ENCODE assay signal across 20 cellular contexts in the genomic region with DNA sequence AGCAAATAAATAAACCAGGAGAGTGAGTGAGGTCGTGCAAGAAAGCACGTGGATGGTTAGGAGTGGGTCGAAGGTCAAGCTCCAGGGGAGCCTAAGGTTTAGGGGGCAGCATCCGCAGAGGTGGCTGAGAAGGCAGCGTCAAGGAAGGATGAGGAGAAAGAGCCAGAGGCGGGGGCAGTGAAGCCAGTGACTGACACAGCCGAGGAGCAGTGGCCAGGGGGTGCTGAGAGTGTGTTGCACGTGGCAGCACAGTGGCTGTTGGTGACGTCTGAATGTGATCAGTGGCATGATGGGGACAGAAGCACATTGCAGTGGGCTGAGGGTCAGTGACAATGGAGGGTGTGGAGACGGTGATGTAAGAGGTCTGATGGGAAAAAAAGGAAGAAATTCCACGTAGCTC. TPM values are rescaled to one million over a fixed set of nuclear protein-coding genes. Genes with fewer than 3 reads are reported as not detected.
DNase-seq lines count a peak whose midpoint lies in the region; ATAC-seq and TF ChIP-seq lines count a peak whose summit lies in the region.
"Had no signal": no experiment of that assay in that cellular context is flagged by ENCODE, and none has a peak within 500 bp of the region (broad histone marks: within the 10 kb centered on the region; RNA-seq: fewer than 3 reads in every experiment).

No MANE protein-coding gene starts in this region.

- H3K27me3 ChIP-seq in colonic mucosa, result no peaks in the 10 kb centered on the region
- H3K27me3 ChIP-seq in right cardiac atrium (ENCODE audit: control insufficient read depth, insufficient read depth), result no peaks in the 10 kb centered on the region
- no peaks in the 10 kb centered on the region for H3K27me3 ChIP-seq in body of pancreas

- no peak for TF ChIP-seq CTCF in colonic mucosa (IDR thresholded peaks at IDR 0.05)
- TF ChIP-seq CTCF in endothelial cell (IDR thresholded peaks at IDR 0.05; ENCODE audit: unreplicated experiment), result no peak
- TF ChIP-seq CTCF in body of pancreas (IDR thresholded peaks at IDR 0.05), result no peak
- TF ChIP-seq CTCF in foreskin fibroblast (IDR thresholded peaks at IDR 0.05; ENCODE audit: low read depth, low read length), result no peak

- no peak overlapping the region for H3K27ac Mint-ChIP-seq in endothelial cell (ENCODE audit: unreplicated experiment)
- H3K27ac Mint-ChIP-seq: CD14-positive monocyte had no signal

- H3K9me3 ChIP-seq in colonic mucosa (no peaks in the 10 kb centered on the region), right cardiac atrium (ENCODE audit: control insufficient read depth, low read length) (no peaks in the 10 kb centered on the region), body of pancreas (no peaks in the 10 kb centered on the region)
- H3K9me3 ChIP-seq: SK-N-SH had no signal

- H3K4me1 ChIP-seq in colonic mucosa (no peaks in the 10 kb centered on the region), right cardiac atrium (ENCODE audit: control insufficient read depth, insufficient read depth, low read length) (peaks cover 4% of the 10 kb centered on the region), body of pancreas (no peaks in the 10 kb centered on the region)

- H3K36me3 Mint-ChIP-seq in endothelial cell (ENCODE audit: low read depth, unreplicated experiment), result no peaks in the 10 kb centered on the region
- H3K36me3 Mint-ChIP-seq: CD14-positive monocyte had no signal

- no peak overlapping the region for H3K9ac ChIP-seq in colonic mucosa (ENCODE audit: low read depth in 2 of 2, low read length in 2 of 2)
- H3K9ac ChIP-seq: SK-N-SH had no signal

- no peaks in the 10 kb centered on the region for H3K27me3 Mint-ChIP-seq in endothelial cell (ENCODE audit: unreplicated experiment)

- no peak overlapping the region for H3K4me3 ChIP-seq in colonic mucosa
- H3K4me3 ChIP-seq in right cardiac atrium (ENCODE audit: low read length), result no peak overlapping the region
- no peak overlapping the region for H3K4me3 ChIP-seq in body of pancreas
- H3K4me3 ChIP-seq in foreskin fibroblast (ENCODE audit: low read depth in 1 of 2, low read length in 2 of 2), result no peak overlapping the region

- WGBS in right cardiac atrium, result 73% methylated on average over 11 of the region's 11 CpGs
- WGBS in body of pancreas, 2 donors, result 56 to 61% methylated on average over 11 of the region's 11 CpGs

- DNase-seq in Right ventricle myocardium inferior (ENCODE audit: missing footprints) (no peak), left cardiac atrium (no peak), colonic mucosa (no peak), right cardiac atrium (no peak), SKM-1 treated with dmso at 0.1 percent for 144 hours (lab: John Stamatoyannopoulos, UW; ENCODE audit: unreplicated experiment) (no peak), endothelial cell (ENCODE audit: low spot score) (no peak), body of pancreas (no peak), foreskin fibroblast (no peak)
- DNase-seq: DMS153; EL; GOT3; NCI-H1694 treated with DMSO at 0.1 percent for 48 hours; NCI-H510A; NCI-H748 treated with DMSO at 0.1 percent for 48 hours; NK-92 treated with Interleukin-12 subunit alpha and Interleukin-12 subunit beta, amount 100 ng/mL, for 24 hours; SHP77 treated with DMSO at 0.1 percent for 48 hours; SK-N-SH had no signal

- intact Hi-C loops in Right ventricle myocardium inferior (cut with DNase I) (no loop called here), left cardiac atrium (cut with DNase I) (no loop called here), colonic mucosa (cut with DNase I) (no loop called here), right cardiac atrium (cut with DNase I) (no loop called here), body of pancreas (cut with DNase I) (no loop called here)

- no peaks in the 10 kb centered on the region for H3K9me3 Mint-ChIP-seq in endothelial cell (ENCODE audit: unreplicated experiment)
- H3K9me3 Mint-ChIP-seq: CD14-positive monocyte had no signal

- peaks cover 6% of the 10 kb centered on the region for H3K4me1 Mint-ChIP-seq in endothelial cell (ENCODE audit: unreplicated experiment)

- H3K4me3 Mint-ChIP-seq in endothelial cell (ENCODE audit: unreplicated experiment), result no peak overlapping the region

- H3K36me3 ChIP-seq in colonic mucosa (no peaks in the 10 kb centered on the region), body of pancreas (replicated peaks in 1 of 2; ENCODE audit: insufficient read depth in 1 of 2, low read depth in 2 of 2) (no peaks in the 10 kb centered on the region)

- TF ChIP-seq POLR2A in body of pancreas (IDR thresholded peaks at IDR 0.05), result no peak

- peak overlapping the region; percentile 34 for H3K27ac ChIP-seq in colonic mucosa
- H3K27ac ChIP-seq in right cardiac atrium (ENCODE audit: low read length), result peak overlapping the region; percentile 14
- no peak overlapping the region for H3K27ac ChIP-seq in body of pancreas
- H3K27ac ChIP-seq: 22Rv1 had no signal

- ATAC-seq in Right ventricle myocardium inferior (peak; percentile 17), left cardiac atrium (no peak), right cardiac atrium (peak in 1 of 2 donors; percentile 2), body of pancreas (no peak)

RNA-seq across cellular contexts. Expression of a gene that starts 13.7 kb away (rescaled TPM):
- total RNA-seq in Right ventricle myocardium inferior (1,619 TPM), left cardiac atrium (10 to 100 TPM; 32.3 to 92.2 TPM), colonic mucosa (100 to 1,000 TPM; 103 to 212 TPM), right cardiac atrium (100 to 1,000 TPM; 423 to 631 (median 511) TPM), endothelial cell (ENCODE audit: unreplicated experiment) (18.5 TPM), body of pancreas (10 to 100 TPM in 1 of 2 donors, 1 to 10 TPM in 1; 3.6 to 21.8 TPM)
- polyA plus RNA-seq in right cardiac atrium, result 410 TPM
- total RNA-seq: OCI-LY7 had no signal

Comparison
In these comparisons a context has a peak if more than half of its experiments do, and no peak if none do; other contexts are left out.
1. H3K27ac ChIP-seq: peak in colonic mucosa (single experiment) and right cardiac atrium (single experiment); none in body of pancreas (0 of 4).